In genomic region chr6:5203571-5203970, GRCh38 we compare ENCODE assay signal across 23 cellular contexts. TPM values are rescaled to one million over a fixed set of nuclear protein-coding genes. Genes with fewer than 3 reads are reported as not detected.
A peak's percentile ranks its signal among the peaks of the same experiment; 100 is the strongest.
DNase-seq lines count a peak whose midpoint lies in the region; ATAC-seq, FAIRE-seq and TF ChIP-seq lines count a peak whose summit lies in the region.
"Had no signal": no experiment of that assay in that cellular context is flagged by ENCODE, and none has a peak within 500 bp of the region (broad histone marks: within the 10 kb centered on the region; RNA-seq: fewer than 3 reads in every experiment).

No MANE protein-coding gene starts in this region.

- dilution Hi-C loops in endothelial cell of umbilical vein (cut with MboI; ENCODE audit: extremely low pct_ligation_motif_present, low sequenced_read_pairs): no loop called here

- TF ChIP-seq EP300 in neural cell (conservative IDR thresholded peaks at IDR 0.05; ENCODE audit: poor library complexity, severe bottlenecking): no peak

- H3K27me3 Mint-ChIP-seq in natural killer cell (ENCODE audit: low read depth in 2 of 2): no peaks in the 10 kb centered on the region
- H3K27me3 Mint-ChIP-seq: activated B cell treated with CpG ODN at 0.5 μM for 24 hours; activated CD4-positive, alpha-beta memory T cell treated with anti-CD3 and anti-CD28 coated beads for 36 hours; stimulated activated memory B cell treated with anti-CD40 and anti-IgM and Interleukin-4, amounts not matched to agents 10 μg/mL and 1 μg/mL and 100 μg/mL, for 72 hours had no signal

- H3K4me2 ChIP-seq in endothelial cell of umbilical vein (ENCODE audit: insufficient read depth, low read length) (no peak overlapping the region), neural cell (ENCODE audit: low read length) (no peak overlapping the region)

- TF ChIP-seq CTCF in endothelial cell of umbilical vein (IDR thresholded peaks at IDR 0.05; ENCODE audit: extremely low read depth in 1 of 2, insufficient read depth in 1 of 2, low read depth in 1 of 2, low read length in 2 of 2) (no peak), neural cell (IDR thresholded peaks at IDR 0.05; ENCODE audit: poor library complexity, severe bottlenecking) (no peak), natural killer cell (IDR thresholded peaks at IDR 0.05) (no peak)

- H3K4me1 Mint-ChIP-seq in natural killer cell: peaks cover 0 to 5% of the 10 kb centered on the region in 2 donors

- H3K9me1 ChIP-seq in endothelial cell of umbilical vein (replicated peaks; ENCODE audit: control insufficient read depth, extremely low read depth, insufficient read depth, low read length): no peaks in the 10 kb centered on the region

- H3K9me3 ChIP-seq in endothelial cell of umbilical vein (replicated peaks; ENCODE audit: control insufficient read depth, insufficient read depth, low read length) (no peaks in the 10 kb centered on the region), neural cell (ENCODE audit: low read length) (no peaks in the 10 kb centered on the region)
- H3K9me3 ChIP-seq: thoracic aorta had no signal

- TF ChIP-seq RAD21 in neural cell (conservative IDR thresholded peaks at IDR 0.05): no peak

- H2AFZ ChIP-seq in endothelial cell of umbilical vein (ENCODE audit: low read depth, low read length) (no peak overlapping the region), neural cell (ENCODE audit: low read depth, low read length) (no peak overlapping the region)
- H2AFZ ChIP-seq: parathyroid adenoma had no signal

- H3K9me2 ChIP-seq in neural cell (ENCODE audit: insufficient read depth, low read length): no peaks in the 10 kb centered on the region

- H3K36me3 Mint-ChIP-seq in natural killer cell: no peaks in the 10 kb centered on the region

- H3K27ac Mint-ChIP-seq in natural killer cell: no peak overlapping the region
- H3K27ac Mint-ChIP-seq: activated B cell treated with CpG ODN at 0.5 μM for 24 hours; activated CD4-positive, alpha-beta memory T cell treated with anti-CD3 and anti-CD28 coated beads for 36 hours; stimulated activated memory B cell treated with anti-CD40 and anti-IgM and Interleukin-4, amounts not matched to agents 10 μg/mL and 1 μg/mL and 100 μg/mL, for 72 hours had no signal

- H3K9me3 Mint-ChIP-seq in natural killer cell: no peaks in the 10 kb centered on the region
- H3K9me3 Mint-ChIP-seq: activated B cell treated with CpG ODN at 0.5 μM for 24 hours; activated CD4-positive, alpha-beta memory T cell treated with anti-CD3 and anti-CD28 coated beads for 36 hours; CD14-positive monocyte; stimulated activated memory B cell treated with anti-CD40 and anti-IgM and Interleukin-4, amounts not matched to agents 10 μg/mL and 1 μg/mL and 100 μg/mL, for 72 hours had no signal

- BruUV-seq in endothelial cell of umbilical vein (replicated peaks; lab: Mats Ljungman, UMichigan): no TSS peak

- POLR2A ChIA-PET in endothelial cell of umbilical vein (lab: Charles Lee): no interaction called here

- H3K27me3 ChIP-seq in endothelial cell of umbilical vein (ENCODE audit: control insufficient read depth in 2 of 2, insufficient read depth in 2 of 2, low read length in 2 of 2) (no peaks in the 10 kb centered on the region), neural cell (ENCODE audit: insufficient read depth, low read depth, low read length) (no peaks in the 10 kb centered on the region)

- DNase-seq in NCI-H187 treated with DMSO at 0.1 percent for 48 hours (lab: John Stamatoyannopoulos, UW) (peak; percentile 25), NCI-H82 (lab: John Stamatoyannopoulos, UW) (peak; percentile 76), endothelial cell of umbilical vein (ENCODE audit: low read depth, low spot score) (no peak), natural killer cell (no peak), NCI-H2029 (lab: John Stamatoyannopoulos, UW) (no peak), cortex of kidney (lab: John Stamatoyannopoulos, UW) (no peak)
- DNase-seq: activated B cell treated with CpG ODN at 0.5 μM for 24 hours; activated CD4-positive, alpha-beta memory T cell treated with anti-CD3 and anti-CD28 coated beads for 36 hours; activated gamma-delta T cell treated with Interleukin-2 at 50 U/mL for 16 hours; activated T-cell treated with anti-CD3 and anti-CD28 coated beads for 4 hours; GOT3; islet precursor cell; NCI-H69; stimulated activated CD4-positive, alpha-beta T cell treated with anti-CD3 and anti-CD28 coated beads, Interleukin-1b, Interleukin-23, amount 100 ng/mL, for 48 hours; T-helper 9 cell had no signal

- no peak overlapping the region for H3K4me3 ChIP-seq in endothelial cell of umbilical vein (replicated peaks in 1 of 3; ENCODE audit: insufficient read depth in 1 of 3, low read depth in 1 of 3, low read length in 3 of 3)
- H3K4me3 ChIP-seq in neural cell (ENCODE audit: low read length): no peak overlapping the region
- H3K4me3 ChIP-seq: thoracic aorta had no signal

- intact Hi-C loops in endothelial cell of umbilical vein (cut with micrococcal nuclease): no loop called here
- intact Hi-C loops in natural killer cell (cut with micrococcal nuclease): no loop called here

- H3K79me2 ChIP-seq in endothelial cell of umbilical vein (ENCODE audit: control insufficient read depth, insufficient read depth, low read length) (no peaks in the 10 kb centered on the region), neural cell (replicated peaks; ENCODE audit: insufficient read depth, low read length) (no peaks in the 10 kb centered on the region)

- no peak for ATAC-seq in natural killer cell
- no peak for ATAC-seq in GM18868 (IDR thresholded peaks at IDR 0.05; ENCODE audit: unreplicated experiment)
- ATAC-seq: stimulated activated memory B cell treated with anti-CD40 and anti-IgM and Interleukin-4, amounts not matched to agents 10 μg/mL and 1 μg/mL and 100 μg/mL, for 72 hours had no signal

- no peak overlapping the region for H3K4me3 Mint-ChIP-seq in natural killer cell
- H3K4me3 Mint-ChIP-seq: activated B cell treated with CpG ODN at 0.5 μM for 24 hours; activated CD4-positive, alpha-beta memory T cell treated with anti-CD3 and anti-CD28 coated beads for 36 hours; CD14-positive monocyte; stimulated activated memory B cell treated with anti-CD40 and anti-IgM and Interleukin-4, amounts not matched to agents 10 μg/mL and 1 μg/mL and 100 μg/mL, for 72 hours had no signal

- no peaks in the 10 kb centered on the region for H3F3A ChIP-seq in neural cell (ENCODE audit: insufficient read depth, low read length, poor library complexity, severe bottlenecking)

- H3K36me3 ChIP-seq in endothelial cell of umbilical vein (ENCODE audit: control insufficient read depth in 2 of 2, extremely low read depth in 1 of 2, insufficient read depth in 2 of 2, low read length in 2 of 2) (no peaks in the 10 kb centered on the region), neural cell (ENCODE audit: insufficient read depth, low read length) (no peaks in the 10 kb centered on the region)
- H3K36me3 ChIP-seq: thoracic aorta had no signal

- H3K27ac ChIP-seq in endothelial cell of umbilical vein (ENCODE audit: insufficient read depth, low read depth, low read length): peak overlapping the region; percentile 56
- H3K27ac ChIP-seq in neural cell (ENCODE audit: low read length): no peak overlapping the region
- H3K27ac ChIP-seq: parathyroid adenoma had no signal

- FAIRE-seq in endothelial cell of umbilical vein (lab: Jason Lieb, UNC): no peak
- FAIRE-seq: bronchial epithelial cell, frontal cortex had no signal

- CTCF ChIA-PET in endothelial cell of umbilical vein (lab: Charles Lee): interaction anchor here (0.6 kb wide), 1 partner anchor 11 kb away, joined by 3 read pairs; no protein-coding TSS in a partner anchor

- no peaks in the 10 kb centered on the region for H4K20me1 ChIP-seq in endothelial cell of umbilical vein (replicated peaks; ENCODE audit: control insufficient read depth, extremely low read depth, insufficient read depth, low read length)
- no peaks in the 10 kb centered on the region for H4K20me1 ChIP-seq in neural cell (ENCODE audit: insufficient read depth)

- no peak overlapping the region for H3K9ac ChIP-seq in endothelial cell of umbilical vein (replicated peaks; ENCODE audit: extremely low read depth, insufficient read depth, low read length)
- no peak overlapping the region for H3K9ac ChIP-seq in neural cell (ENCODE audit: low read length)
- H3K9ac ChIP-seq: parathyroid adenoma had no signal

- TF ChIP-seq POLR2A in endothelial cell of umbilical vein (IDR thresholded peaks at IDR 0.05; ENCODE audit: low read depth, low read length): no peak

- peaks cover 27% of the 10 kb centered on the region for H3K4me1 ChIP-seq in endothelial cell of umbilical vein (ENCODE audit: control insufficient read depth, extremely low read depth, insufficient read depth, low read length)

TF ChIP-seq in endothelial cell of umbilical vein, 7 proteins besides CTCF, POLR2A, EP300 and RAD21 (continues in another document):
- no peak for TF ChIP-seq JUN (IDR thresholded peaks at IDR 0.05; ENCODE audit: borderline replicate concordance, insufficient read depth, insufficient read length, low read depth)

TF ChIP-seq in neural cell, 6 proteins besides CTCF, POLR2A, EP300 and RAD21 (continues in another document):
- TF ChIP-seq POLR2AphosphoS5 (IDR thresholded peaks at IDR 0.05): peak; percentile 28

RNA-seq across cellular contexts. Expression of gene LYRM4, which starts 57.2 kb away (rescaled TPM):
- 39.5 and 39.7 TPM in 2 replicates for total RNA-seq in endothelial cell of umbilical vein
- polyA plus RNA-seq in endothelial cell of umbilical vein: 41.4 and 44.0 TPM in 2 replicates
- 44.7 and 45.8 TPM in 2 replicates for polyA plus RNA-seq in endothelial cell of umbilical vein (2011; cell fraction: cytosol; rRNA removed)
- 16.9 and 20.0 TPM in 2 replicates for polyA plus RNA-seq in endothelial cell of umbilical vein (2011; cell fraction: nucleus; rRNA removed)
- 32.9 and 34.9 TPM in 2 replicates for polyA plus RNA-seq in endothelial cell of umbilical vein (2012)
- polyA minus RNA-seq in endothelial cell of umbilical vein: 21.3 and 24.0 TPM in 2 replicates
- polyA minus RNA-seq in endothelial cell of umbilical vein (2011; cell fraction: cytosol; rRNA and poly(A)+ RNA removed): 12.3 TPM
- polyA minus RNA-seq in endothelial cell of umbilical vein (2011; cell fraction: nucleus; rRNA and poly(A)+ RNA removed): 14.3 and 18.3 TPM in 2 replicates
- polyA plus RNA-seq in neural cell: 29.3 and 33.9 TPM in 2 replicates
- 16.3 and 20.7 TPM in 2 replicates for polyA minus RNA-seq in neural cell
- total RNA-seq in natural killer cell: 10 to 100 TPM in 2 of 3 donors, 1 to 10 TPM in 1; 9.1 to 11.4 (median 11.1) TPM

RNA-seq across cellular contexts. Expression of gene FARS2, which starts 57.7 kb away (rescaled TPM):
- total RNA-seq in endothelial cell of umbilical vein: 19.6 and 20.5 TPM in 2 replicates
- polyA plus RNA-seq in endothelial cell of umbilical vein: 17.9 and 20.2 TPM in 2 replicates
- 19.3 and 20.3 TPM in 2 replicates for polyA plus RNA-seq in endothelial cell of umbilical vein (2011; cell fraction: cytosol; rRNA removed)
- polyA plus RNA-seq in endothelial cell of umbilical vein (2011; cell fraction: nucleus; rRNA removed): 16.0 and 17.0 TPM in 2 replicates
- polyA plus RNA-seq in endothelial cell of umbilical vein (2012): 12.8 and 19.2 TPM in 2 replicates
- polyA minus RNA-seq in endothelial cell of umbilical vein: 53.7 and 58.3 TPM in 2 replicates
- polyA minus RNA-seq in endothelial cell of umbilical vein (2011; cell fraction: cytosol; rRNA and poly(A)+ RNA removed): 15.0 TPM
- 54.7 and 59.2 TPM in 2 replicates for polyA minus RNA-seq in endothelial cell of umbilical vein (2011; cell fraction: nucleus; rRNA and poly(A)+ RNA removed)
- 11.9 and 17.5 TPM in 2 replicates for polyA plus RNA-seq in neural cell
- polyA minus RNA-seq in neural cell: 22.2 and 25.9 TPM in 2 replicates
- 10 to 100 TPM; 15.3 to 24.8 (median 22.7) TPM for total RNA-seq in natural killer cell

Comparison
In these comparisons a context has a peak if more than half of its experiments do, and no peak if none do; other contexts are left out.
1. DNase-seq: peak in NCI-H187 treated with DMSO at 0.1 percent for 48 hours (single experiment) and NCI-H82 (single experiment); none in endothelial cell of umbilical vein (single experiment), natural killer cell (single experiment), NCI-H2029 (single experiment) and cortex of kidney (single experiment).